Comparison of ENCODE assay signal across 17 cellular contexts in the genomic region with DNA sequence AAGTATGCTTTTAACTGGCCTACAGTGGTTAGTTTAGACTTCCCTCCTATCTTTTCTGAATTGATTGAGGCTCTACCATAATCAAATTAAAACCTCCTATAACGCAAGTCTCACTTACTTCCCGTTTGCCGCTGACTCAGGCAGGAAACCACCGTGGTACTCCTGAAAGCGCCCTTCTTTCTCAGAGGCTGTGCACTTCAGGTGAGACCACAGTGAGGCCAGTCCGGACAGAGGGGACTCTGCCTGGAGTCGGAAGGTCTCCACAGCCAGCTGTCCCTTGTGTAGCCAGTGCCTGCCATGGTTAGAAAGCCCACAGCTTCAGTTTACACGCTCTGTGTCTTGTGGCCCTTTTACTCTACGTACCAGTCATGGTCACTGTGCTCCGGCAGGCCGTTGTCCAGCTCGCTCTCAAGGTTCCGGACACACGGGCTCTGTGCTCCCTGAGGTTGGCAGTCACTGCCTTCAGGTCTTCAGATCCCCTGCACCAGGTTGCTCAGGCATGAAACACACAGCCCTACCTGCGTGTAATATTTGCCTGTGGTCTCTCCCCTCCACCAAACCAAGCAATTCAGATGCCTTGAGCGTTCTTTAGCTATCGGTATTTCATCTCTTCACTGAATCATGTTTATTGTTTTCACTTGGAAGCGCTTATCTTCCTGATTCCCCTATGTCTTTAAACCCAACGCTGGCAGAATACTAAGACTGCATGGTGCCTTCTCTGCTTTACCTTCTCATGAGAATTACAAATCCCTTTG.
DNase-seq lines count a peak whose midpoint lies in the region; ATAC-seq, FAIRE-seq and TF ChIP-seq lines count a peak whose summit lies in the region.
"Had no signal": no experiment of that assay in that cellular context is flagged by ENCODE, and none has a peak within 500 bp of the region (broad histone marks: within the 10 kb centered on the region; RNA-seq: fewer than 3 reads in every experiment).

No MANE protein-coding gene starts in this region.

- intact Hi-C loops in activated naive CD4-positive, alpha-beta T cell treated with anti-CD3 and anti-CD28 coated beads for 36 hours (cut with micrococcal nuclease): loop anchor here (2.0 to 10.0 kb wide), 2 partner anchors 51 to 265 kb away; no protein-coding TSS in a partner anchor
- intact Hi-C loops in Panc1 (cut with micrococcal nuclease; ENCODE audit: unreplicated experiment): loop anchor here (10.0 kb wide), 1 partner anchor 265 kb away; no protein-coding TSS in a partner anchor
- intact Hi-C loops in vagina (cut with DNase I): no loop called here

- peaks cover 4% of the 10 kb centered on the region for H3K23me2 ChIP-seq in H1 (ENCODE audit: low read depth, low read length)

- TF ChIP-seq CTCF in Panc1 (IDR thresholded peaks at IDR 0.05) (no peak), H1 (IDR thresholded peaks at IDR 0.05; ENCODE audit: control extremely low read depth in 1 of 3, insufficient read depth in 1 of 3, low read depth in 1 of 3, low read length in 3 of 3) (no peak), vagina (IDR thresholded peaks at IDR 0.05) (no peak)

- no peak for FAIRE-seq in H1 (lab: Jason Lieb, UNC)

- H4K8ac ChIP-seq in H1 (ENCODE audit: extremely low read depth, insufficient read depth, low read length): no peak overlapping the region
- H4K8ac ChIP-seq in mesendoderm (ENCODE audit: low read depth, low read length): no peak overlapping the region

- no peak for TF ChIP-seq EP300 in H1 (IDR thresholded peaks at IDR 0.05; ENCODE audit: borderline replicate concordance in 1 of 2, low read depth in 2 of 2, low read length in 2 of 2)

- H2BK12ac ChIP-seq in H1 (ENCODE audit: low read depth, low read length): no peak overlapping the region

- H3K4me2 ChIP-seq in H1 (ENCODE audit: insufficient read depth in 1 of 2, low read depth in 2 of 2, low read length in 2 of 2) (no peak overlapping the region), mesendoderm (ENCODE audit: low read length) (no peak overlapping the region)

- TF ChIP-seq POLR2A in H1 (IDR thresholded peaks at IDR 0.05; ENCODE audit: control extremely low read depth in 1 of 2, low read depth in 2 of 2, low read length in 2 of 2) (no peak), vagina (IDR thresholded peaks at IDR 0.05) (no peak)

- H3K9me3 Mint-ChIP-seq in activated naive CD4-positive, alpha-beta T cell treated with anti-CD3 and anti-CD28 coated beads for 36 hours: peaks cover 8% of the 10 kb centered on the region

- 84% methylated on average over 19 of the region's 19 CpGs; no CpG with 5 or more reads in 1 of the 2 experiments for WGBS in H1 (ENCODE audit: extremely low coverage in 1 of 2, insufficient coverage in 1 of 2, insufficient read length in 1 of 2, insufficient replicate concordance in 2 of 2, low coverage in 1 of 2, low lambda C conversion rate in 2 of 2, missing lambda C conversion rate in 1 of 2), 2 experiments
- no CpG with 5 or more reads among the region's 19 CpGs for WGBS in mesendoderm (ENCODE audit: extremely low coverage, insufficient coverage, low lambda C conversion rate)

- H2AK5ac ChIP-seq in H1 (ENCODE audit: low read depth, low read length): no peak overlapping the region
- H2AK5ac ChIP-seq in mesendoderm (ENCODE audit: low read length): no peak overlapping the region

- no peak overlapping the region; the same call in 1 of the 2 replicates for H2BK20ac ChIP-seq in H1 (ENCODE audit: low read length)

- H2BK15ac ChIP-seq in H1 (ENCODE audit: low read length): no peak overlapping the region
- no peak overlapping the region for H2BK15ac ChIP-seq in mesendoderm (replicated peaks; ENCODE audit: low read depth)

- H3K79me1 ChIP-seq in H1 (ENCODE audit: low read depth, low read length) (no peaks in the 10 kb centered on the region), mesendoderm (ENCODE audit: low read length) (no peaks in the 10 kb centered on the region)

- H3K27me3 ChIP-seq in Panc1 (ENCODE audit: control insufficient read depth, insufficient read depth, low read length) (no peaks in the 10 kb centered on the region), H1 (replicated peaks in 1 of 4; ENCODE audit: control insufficient read depth in 3 of 4, extremely low read depth in 1 of 4, insufficient read depth in 3 of 4, low read length in 3 of 4) (no peaks in the 10 kb centered on the region), mesendoderm (ENCODE audit: insufficient read depth, low read length, poor library complexity) (no peaks in the 10 kb centered on the region), vagina (no peaks in the 10 kb centered on the region)
- H3K27me3 ChIP-seq: neutrophil, thyroid gland had no signal

- H3K9ac ChIP-seq in H1 (replicated peaks in 1 of 4; ENCODE audit: extremely low read depth in 1 of 4, low read depth in 3 of 4, low read length in 3 of 4) (no peak overlapping the region), mesendoderm (ENCODE audit: low read length) (no peak overlapping the region)

- H3K79me2 ChIP-seq in H1 (ENCODE audit: control insufficient read depth in 1 of 2, insufficient read depth in 2 of 2, low read length in 2 of 2): no peaks in the 10 kb centered on the region
- H3K79me2 ChIP-seq in mesendoderm (ENCODE audit: control insufficient read depth, insufficient read depth, low read length): no peaks in the 10 kb centered on the region

- H3K4ac ChIP-seq in H1 (replicated peaks; ENCODE audit: insufficient read length, low read depth, low read length): no peak overlapping the region
- H3K4ac ChIP-seq in mesendoderm (ENCODE audit: low read depth, low read length): no peak overlapping the region

- H4K20me1 ChIP-seq in H1 (replicated peaks in 1 of 2; ENCODE audit: control insufficient read depth in 1 of 2, insufficient read depth in 2 of 2, low read length in 2 of 2): peaks cover 0 to 4% of the 10 kb centered on the region in 2 experiments

- H3K4me1 ChIP-seq in Panc1 (ENCODE audit: control insufficient read depth, insufficient read depth, low read length): no peaks in the 10 kb centered on the region
- H3K4me1 ChIP-seq in H1 (replicated peaks in 1 of 4; ENCODE audit: control insufficient read depth in 3 of 4, insufficient read depth in 4 of 4, low read length in 3 of 4): no peaks in the 10 kb centered on the region; a peak in 1 of 7 replicates
- H3K4me1 ChIP-seq in mesendoderm (ENCODE audit: control insufficient read depth, low read depth, low read length): no peaks in the 10 kb centered on the region
- H3K4me1 ChIP-seq in vagina: no peaks in the 10 kb centered on the region

- no peak overlapping the region for H3K14ac ChIP-seq in H1 (ENCODE audit: insufficient read length)

- CTCF ChIA-PET in activated naive CD4-positive, alpha-beta T cell treated with anti-CD3 and anti-CD28 coated beads for 36 hours (lab: Charles Lee): no interaction called here
- CTCF ChIA-PET in Panc1 (lab: Charles Lee): no interaction called here
- CTCF ChIA-PET in H1 (lab: Charles Lee; ENCODE audit: partially characterized antibody): interaction anchor here (0.5 to 1.3 kb wide), 3 partner anchors 10 to 231 kb away, joined by 3 read pairs; no protein-coding TSS in a partner anchor

- H2BK5ac ChIP-seq in H1 (ENCODE audit: low read depth, low read length): no peak overlapping the region
- H2BK5ac ChIP-seq in mesendoderm (ENCODE audit: low read length): no peak overlapping the region

- POLR2A ChIA-PET in Panc1 (lab: Charles Lee) (no interaction called here), H1 (lab: Charles Lee; ENCODE audit: partially characterized antibody) (no interaction called here)

- H3K4me3 ChIP-seq in Panc1 (ENCODE audit: low read depth in 2 of 2, low read length in 2 of 2) (no peak overlapping the region), H1 (ENCODE audit: extremely low read depth in 1 of 4, insufficient read depth in 2 of 4, low read depth in 3 of 4, low read length in 4 of 4) (no peak overlapping the region), mesendoderm (ENCODE audit: low read length) (no peak overlapping the region), vagina (no peak overlapping the region)
- H3K4me3 ChIP-seq: mucosa of descending colon, thyroid gland had no signal

- no peak overlapping the region; the same call in 1 of the 2 replicates for H2AFZ ChIP-seq in H1 (ENCODE audit: low read length)

- no peak overlapping the region for H3K23ac ChIP-seq in H1 (ENCODE audit: insufficient read length)
- no peak overlapping the region for H3K23ac ChIP-seq in mesendoderm (ENCODE audit: low read length)

- no peaks in the 10 kb centered on the region for H3K36me3 Mint-ChIP-seq in activated naive CD4-positive, alpha-beta T cell treated with anti-CD3 and anti-CD28 coated beads for 36 hours (ENCODE audit: low read depth)
- H3K36me3 Mint-ChIP-seq: CD8-positive, alpha-beta T cell had no signal

- in situ Hi-C loops in Panc1 (cut with HindIII; ENCODE audit: low pct_unique_long_range_greater_than_20kb, low sequenced_read_pairs): no loop called here

- no peak overlapping the region for H3K27ac Mint-ChIP-seq in activated naive CD4-positive, alpha-beta T cell treated with anti-CD3 and anti-CD28 coated beads for 36 hours
- H3K27ac Mint-ChIP-seq: activated CD4-positive, alpha-beta T cell treated with anti-CD3 and anti-CD28 coated beads, Interleukin-2, amount 10 ng/mL, durations not matched to agents 7 days and 5 days; CD8-positive, alpha-beta T cell; HFFc6 had no signal

- H3K4me1 Mint-ChIP-seq in activated naive CD4-positive, alpha-beta T cell treated with anti-CD3 and anti-CD28 coated beads for 36 hours (ENCODE audit: low read depth): peaks cover 13% of the 10 kb centered on the region
- H3K4me1 Mint-ChIP-seq: activated CD4-positive, alpha-beta T cell treated with anti-CD3 and anti-CD28 coated beads, Interleukin-2, amount 10 ng/mL, durations not matched to agents 7 days and 5 days had no signal

- no TSS peak for BruUV-seq in Panc1 (replicated peaks; lab: Mats Ljungman, UMichigan)

- H3K18ac ChIP-seq in H1 (ENCODE audit: extremely low read depth, low read length): peak overlapping the region; percentile 51; the same call in 1 of the 2 replicates
- H3K18ac ChIP-seq in mesendoderm (ENCODE audit: low read length): no peak overlapping the region

- no peak overlapping the region for H3K27ac ChIP-seq in Panc1 (ENCODE audit: low read length)
- no peak overlapping the region for H3K27ac ChIP-seq in H1 (ENCODE audit: low read depth, low read length)
- H3K27ac ChIP-seq in mesendoderm (ENCODE audit: low read depth, low read length): no peak overlapping the region
- H3K27ac ChIP-seq in vagina: no peak overlapping the region
- H3K27ac ChIP-seq: neutrophil, thyroid gland had no signal

- peaks cover 7% of the 10 kb centered on the region for H3K27me3 Mint-ChIP-seq in activated naive CD4-positive, alpha-beta T cell treated with anti-CD3 and anti-CD28 coated beads for 36 hours (ENCODE audit: low read depth)

- no peak for TF ChIP-seq RAD21 in H1 (IDR thresholded peaks at IDR 0.05 in 1 of 2, conservative IDR thresholded peaks at IDR 0.05 in 1 of 2; ENCODE audit: low read depth in 2 of 2, low read length in 2 of 2)

- H3K9me3 ChIP-seq in Panc1 (ENCODE audit: control insufficient read depth, insufficient read depth, low read depth, low read length): no peaks in the 10 kb centered on the region
- H3K9me3 ChIP-seq in H1 (ENCODE audit: insufficient read depth in 2 of 2, low read depth in 1 of 2, low read length in 1 of 2): peaks cover 3 to 9% of the 10 kb centered on the region in 2 experiments; a peak in 2 of 4 replicates
- H3K9me3 ChIP-seq in vagina: no peaks in the 10 kb centered on the region
- H3K9me3 ChIP-seq: mucosa of descending colon, neutrophil, thyroid gland had no signal

- no peak overlapping the region for H2BK120ac ChIP-seq in H1 (replicated peaks; ENCODE audit: low read depth, low read length)
- no peak overlapping the region for H2BK120ac ChIP-seq in mesendoderm (ENCODE audit: low read depth, low read length)

- H3K36me3 ChIP-seq in Panc1 (ENCODE audit: control insufficient read depth, insufficient read depth, low read length) (no peaks in the 10 kb centered on the region), H1 (ENCODE audit: control insufficient read depth in 2 of 4, insufficient read depth in 4 of 4, low read length in 3 of 4) (no peaks in the 10 kb centered on the region), mesendoderm (ENCODE audit: control insufficient read depth, insufficient read depth, low read length) (no peaks in the 10 kb centered on the region), vagina (no peaks in the 10 kb centered on the region)
- H3K36me3 ChIP-seq: neutrophil, thyroid gland had no signal

- H3K4me3 Mint-ChIP-seq in activated naive CD4-positive, alpha-beta T cell treated with anti-CD3 and anti-CD28 coated beads for 36 hours: no peak overlapping the region
- H3K4me3 Mint-ChIP-seq: activated CD4-positive, alpha-beta T cell treated with anti-CD3 and anti-CD28 coated beads, Interleukin-2, amount 10 ng/mL, durations not matched to agents 7 days and 5 days; CD8-positive, alpha-beta T cell; HFFc6 had no signal

- H4K5ac ChIP-seq in H1 (ENCODE audit: insufficient read length, low read depth, low read length): no peak overlapping the region
- no peak overlapping the region for H4K5ac ChIP-seq in mesendoderm (ENCODE audit: low read length)

- H3K56ac ChIP-seq in H1 (replicated peaks; ENCODE audit: insufficient read length, low read depth, low read length) (no peak overlapping the region), mesendoderm (ENCODE audit: low read length) (no peak overlapping the region)

- peak; percentile 62 for DNase-seq in activated naive CD4-positive, alpha-beta T cell treated with anti-CD3 and anti-CD28 coated beads for 36 hours
- no peak for DNase-seq in activated naive CD4-positive, alpha-beta T cell treated with Interleukin-2 at 50 U/mL for 16 hours
- no peak for DNase-seq in Panc1 (ENCODE audit: low read depth, low spot score)
- DNase-seq in H1 (ENCODE audit: low read depth in 1 of 2, low spot score in 2 of 2): no peak
- peak; percentile 9 for DNase-seq in stimulated activated naive CD8-positive, alpha-beta T cell treated with anti-CD3 and anti-CD28 coated beads, Interleukin-15, Interleukin-2, amounts not matched to agents 100 U/mL and 50 U/mL, for 24 hours
- no peak for DNase-seq in NCI-H1417 treated with DMSO at 0.1 percent for 48 hours (lab: John Stamatoyannopoulos, UW)
- DNase-seq in mesendoderm: no peak
- DNase-seq in vagina (ENCODE audit: extremely low spot score in 2 of 2): no peak
- DNase-seq: activated CD4-positive, alpha-beta T cell treated with anti-CD3 and anti-CD28 coated beads, Interleukin-2, amount 10 ng/mL, durations not matched to agents 7 days and 5 days; activated effector memory CD4-positive, alpha-beta T cell treated with anti-CD3 and anti-CD28 coated beads, Interleukin-2, amount 50 U/mL, for 16 hours; DMS79; HFFc6; mucosa of descending colon; Right ventricle myocardium superior; thyroid gland had no signal

- H4K91ac ChIP-seq in H1 (replicated peaks; ENCODE audit: insufficient read length, low read length): no peak overlapping the region

- ATAC-seq in Panc1: peak; percentile 45; the same call in 1 of the 2 replicates
- peak; percentile 70 for ATAC-seq in stimulated activated naive CD8-positive, alpha-beta T cell treated with anti-CD3 and anti-CD28 coated beads, Interleukin-15, Interleukin-2, amounts not matched to agents 100 U/mL and 50 U/mL, for 24 hours
- ATAC-seq: CD8-positive, alpha-beta T cell; mucosa of descending colon had no signal

Comparison
In these comparisons a context has a peak if more than half of its experiments do, and no peak if none do; other contexts are left out.
1. DNase-seq: peak in activated naive CD4-positive, alpha-beta T cell treated with anti-CD3 and anti-CD28 coated beads for 36 hours (single experiment) and stimulated activated naive CD8-positive, alpha-beta T cell treated with anti-CD3 and anti-CD28 coated beads, Interleukin-15, Interleukin-2, amounts not matched to agents 100 U/mL and 50 U/mL, for 24 hours (single experiment); none in activated naive CD4-positive, alpha-beta T cell treated with Interleukin-2 at 50 U/mL for 16 hours (single experiment), Panc1 (single experiment), H1 (0 of 2), NCI-H1417 treated with DMSO at 0.1 percent for 48 hours (single experiment), mesendoderm (single experiment) and vagina (0 of 2).